1 cellular context compared by ENCODE assay signal in genomic region chr2:38692636-38693318, GRCh38.
TF ChIP-seq lines count a peak whose summit lies in the region.

No MANE protein-coding gene starts in this region.

TF ChIP-seq in HepG2, 621 proteins besides CTCF, POLR2A, EP300 and RAD21 (continued from another document and continues in another):
- 0 out of 2 replicates have a peak, but pooled peaks have one; percentile 43 for TF ChIP-seq ZBTB4 (CRISPR knock-in tag; IDR thresholded peaks at IDR 0.05; ENCODE audit: borderline replicate concordance)
- no peak for TF ChIP-seq ETS1 (CRISPR knock-in tag; IDR thresholded peaks at IDR 0.05)
- no peak for TF ChIP-seq ZSCAN25 (CRISPR knock-in tag; IDR thresholded peaks at IDR 0.05)
- no peak for TF ChIP-seq ZNF224 (CRISPR knock-in tag; IDR thresholded peaks at IDR 0.05)
- no peak for TF ChIP-seq KDM6A (CRISPR knock-in tag; IDR thresholded peaks at IDR 0.05; ENCODE audit: low read depth)
- peak; percentile 81 for TF ChIP-seq HNF1B (CRISPR knock-in tag; IDR thresholded peaks at IDR 0.05)
- 0 out of 2 replicates have a peak, but pooled peaks have one; percentile 51 for TF ChIP-seq SP4 (CRISPR knock-in tag; IDR thresholded peaks at IDR 0.05)
- no peak for TF ChIP-seq ZNF34 (CRISPR knock-in tag; IDR thresholded peaks at IDR 0.05; ENCODE audit: borderline replicate concordance)
- peak; percentile 80; the same call in 1 of the 2 replicates for TF ChIP-seq HOMEZ (CRISPR knock-in tag; IDR thresholded peaks at IDR 0.05; ENCODE audit: low read depth)
- no peak for TF ChIP-seq ISL2 (CRISPR knock-in tag; IDR thresholded peaks at IDR 0.05)
- TF ChIP-seq SRF (IDR thresholded peaks at IDR 0.05; ENCODE audit: low read depth, low read length): no peak
- TF ChIP-seq ZNF503 (CRISPR knock-in tag; IDR thresholded peaks at IDR 0.05): no peak; the same call in 1 of the 2 replicates
- no peak for TF ChIP-seq RBM22 (optimal IDR thresholded peaks at IDR 0.05; ENCODE audit: low read length)
- TF ChIP-seq NCOR1 (IDR thresholded peaks at IDR 0.05; ENCODE audit: borderline replicate concordance, low read length): 0 out of 2 replicates have a peak, but pooled peaks have one; percentile 16
- TF ChIP-seq SNAI1 (CRISPR knock-in tag; IDR thresholded peaks at IDR 0.05; ENCODE audit: borderline replicate concordance): no peak
- peak; percentile 74; the same call in 1 of the 2 replicates for TF ChIP-seq NFKB2 (CRISPR knock-in tag; IDR thresholded peaks at IDR 0.05; ENCODE audit: borderline replicate concordance)
- TF ChIP-seq ZBTB21 (CRISPR knock-in tag; IDR thresholded peaks at IDR 0.05): no peak
- TF ChIP-seq KLF15 (CRISPR knock-in tag; IDR thresholded peaks at IDR 0.05; ENCODE audit: borderline replicate concordance): no peak
- no peak for TF ChIP-seq USF2 (IDR thresholded peaks at IDR 0.05; ENCODE audit: low read depth, low read length)
- TF ChIP-seq USF2 (CRISPR knock-in tag; IDR thresholded peaks at IDR 0.05; ENCODE audit: borderline replicate concordance): no peak
- peak; percentile 71 for TF ChIP-seq ZNF331 (CRISPR knock-in tag; IDR thresholded peaks at IDR 0.05)
- no peak; the same call in 1 of the 2 replicates for TF ChIP-seq ZNF800 (CRISPR knock-in tag; IDR thresholded peaks at IDR 0.05)
- no peak for TF ChIP-seq ATRX (CRISPR knock-in tag; IDR thresholded peaks at IDR 0.05; ENCODE audit: borderline replicate concordance)
- peak; percentile 44; the same call in 1 of the 2 replicates for TF ChIP-seq KAT8 (CRISPR knock-in tag; IDR thresholded peaks at IDR 0.05)
- TF ChIP-seq MED8 (CRISPR knock-in tag; IDR thresholded peaks at IDR 0.05; ENCODE audit: insufficient replicate concordance): no peak
- 0 out of 2 replicates have a peak, but pooled peaks have one; percentile 53 for TF ChIP-seq ZNF746 (CRISPR knock-in tag; IDR thresholded peaks at IDR 0.05)
- TF ChIP-seq ZNF780A (CRISPR knock-in tag; IDR thresholded peaks at IDR 0.05): no peak
- 0 out of 2 replicates have a peak, but pooled peaks have one; percentile 11 for TF ChIP-seq GFI1 (CRISPR knock-in tag; IDR thresholded peaks at IDR 0.05; ENCODE audit: borderline replicate concordance)
- peak; percentile 69; the same call in 1 of the 2 replicates for TF ChIP-seq ZBTB38 (CRISPR knock-in tag; IDR thresholded peaks at IDR 0.05)
- TF ChIP-seq U2AF1 (optimal IDR thresholded peaks at IDR 0.05; ENCODE audit: low read depth, low read length): no peak
- no peak for TF ChIP-seq GPBP1L1 (CRISPR knock-in tag; IDR thresholded peaks at IDR 0.05)
- no peak for TF ChIP-seq FOXO4 (CRISPR knock-in tag; conservative IDR thresholded peaks at IDR 0.05)
- TF ChIP-seq MAZ (IDR thresholded peaks at IDR 0.05; ENCODE audit: borderline replicate concordance, low read depth, low read length): no peak
- TF ChIP-seq MAZ (CRISPR knock-in tag; IDR thresholded peaks at IDR 0.05; ENCODE audit: low read depth): no peak
- TF ChIP-seq ZFAT (CRISPR knock-in tag; conservative IDR thresholded peaks at IDR 0.05): no peak
- no peak for TF ChIP-seq TERF1 (CRISPR knock-in tag; IDR thresholded peaks at IDR 0.05)
- no peak; the same call in 1 of the 2 replicates for TF ChIP-seq ZBTB20 (CRISPR knock-in tag; IDR thresholded peaks at IDR 0.05; ENCODE audit: borderline replicate concordance, low read depth)
- no peak for TF ChIP-seq ISX (CRISPR knock-in tag; conservative IDR thresholded peaks at IDR 0.05)
- no peak for TF ChIP-seq ZNF563 (CRISPR knock-in tag; IDR thresholded peaks at IDR 0.05)
- no peak for TF ChIP-seq PRDM4 (CRISPR knock-in tag; IDR thresholded peaks at IDR 0.05; ENCODE audit: borderline replicate concordance)
